8 cellular contexts compared by ENCODE assay signal in genomic region chr3:51385621-51386091, GRCh38. TPM values are rescaled to one million over a fixed set of nuclear protein-coding genes. Genes with fewer than 3 reads are reported as not detected.
DNase-seq lines count a peak whose midpoint lies in the region; ATAC-seq, FAIRE-seq and TF ChIP-seq lines count a peak whose summit lies in the region.

No MANE protein-coding gene starts in this region.

- H3K4me3 Mint-ChIP-seq in activated naive CD4-positive, alpha-beta T cell treated with anti-CD3 and anti-CD28 coated beads for 36 hours: peak overlapping the region; percentile 97

- no peak for ATAC-seq in HepG2
- ATAC-seq in HG02763 (IDR thresholded peaks at IDR 0.05; ENCODE audit: unreplicated experiment): no peak
- ATAC-seq in HG02852 (IDR thresholded peaks at IDR 0.05; ENCODE audit: unreplicated experiment): no peak

- H3K27ac ChIP-seq in angular gyrus (ENCODE audit: low read depth, low read length) (peak overlapping the region; percentile 34), HepG2 (ENCODE audit: extremely low read length, insufficient read depth, low read length) (peak overlapping the region; percentile 55), thyroid gland (peak overlapping the region; percentile 87 to 90 (median 90))

- H3K9me3 ChIP-seq in HepG2 (ENCODE audit: low read length): no peaks in the 10 kb centered on the region
- no peaks in the 10 kb centered on the region for H3K9me3 ChIP-seq in thyroid gland

- H3K36me3 Mint-ChIP-seq in activated naive CD4-positive, alpha-beta T cell treated with anti-CD3 and anti-CD28 coated beads for 36 hours (ENCODE audit: low read depth): peaks cover 29% of the 10 kb centered on the region

- H3K36me3 ChIP-seq in HepG2 (replicated peaks in 1 of 2; ENCODE audit: control insufficient read depth in 1 of 2, insufficient read depth in 2 of 2, low read length in 2 of 2) (peaks cover 4 to 12% of the 10 kb centered on the region in 2 experiments; a peak in 4 of 5 replicates), thyroid gland (peaks cover 20 to 27% of the 10 kb centered on the region in 2 donors)

- H3K79me2 ChIP-seq in HepG2 (ENCODE audit: insufficient read depth, low read length): peaks cover 36% of the 10 kb centered on the region

- no peak for FAIRE-seq in HepG2 (lab: Jason Lieb, UNC)

- H3K4me3 ChIP-seq in HepG2 (replicated peaks in 1 of 3; ENCODE audit: insufficient read depth in 1 of 3, low read depth in 2 of 3, low read length in 3 of 3) (peak overlapping the region; percentile 90 to 95 (median 92)), thyroid gland (replicated peaks in 1 of 3) (peak overlapping the region; percentile 71 to 81 (median 71))

- BruUV-seq in HepG2 (replicated peaks; lab: Mats Ljungman, UMichigan): no TSS peak

- no peaks in the 10 kb centered on the region for H3K27me3 Mint-ChIP-seq in activated naive CD4-positive, alpha-beta T cell treated with anti-CD3 and anti-CD28 coated beads for 36 hours (ENCODE audit: low read depth)

- no peak overlapping the region for H2AFZ ChIP-seq in HepG2 (ENCODE audit: low read length)

- 0% methylated on average over 18 of the region's 18 CpGs for WGBS in HepG2 (ENCODE audit: low lambda C conversion rate)
- WGBS in thyroid gland, 2 donors: 2 to 3% methylated on average over 18 of the region's 18 CpGs

- intact Hi-C loops in activated naive CD4-positive, alpha-beta T cell treated with anti-CD3 and anti-CD28 coated beads for 36 hours (cut with micrococcal nuclease): loop anchor here (1.0 to 10.0 kb wide), 10 partner anchors 115 to 1031 kb away; partner anchors contain the start of genes CYB561D2, DCAF1, DUSP7 and NPRL2
- intact Hi-C loops in HepG2 (cut with micrococcal nuclease; ENCODE audit: unreplicated experiment) (loop anchor here (10.0 kb wide), 1 partner anchor 289 kb away; the partner anchor contains the start of gene TEX264), thyroid gland (cut with DNase I) (loop anchor here (10.0 kb wide), 1 partner anchor 589 kb away; the partner anchor contains the start of genes ABHD14A and ABHD14B)

- POLR2A ChIA-PET in HepG2 (lab: Yijun Ruan, JAX): interaction anchor here (0.6 to 2.2 kb wide), 12 partner anchors 8 to 816 kb away, joined by 3 to 15 read pairs (median 4); partner anchors contain the start of genes DCAF1, HEMK1 and MAPKAPK3

- H3K4me1 Mint-ChIP-seq in activated naive CD4-positive, alpha-beta T cell treated with anti-CD3 and anti-CD28 coated beads for 36 hours (ENCODE audit: low read depth): peaks cover 53% of the 10 kb centered on the region

- TF ChIP-seq CTCF in HepG2 (CRISPR knock-in tag; IDR thresholded peaks at IDR 0.05): no peak
- TF ChIP-seq CTCF in thyroid gland (IDR thresholded peaks at IDR 0.05): no peak

- no peaks in the 10 kb centered on the region; a peak in 1 of 5 replicates for H3K27me3 ChIP-seq in HepG2 (ENCODE audit: control insufficient read depth in 1 of 2, insufficient read depth in 2 of 2, low read length in 2 of 2)
- no peaks in the 10 kb centered on the region for H3K27me3 ChIP-seq in thyroid gland

- CTCF ChIA-PET in activated naive CD4-positive, alpha-beta T cell treated with anti-CD3 and anti-CD28 coated beads for 36 hours (lab: Charles Lee): interaction anchor here (0.7 to 1.9 kb wide), 7 partner anchors 8 to 813 kb away, joined by 3 to 5 read pairs (median 3); partner anchors contain the start of gene MAPKAPK3
- CTCF ChIA-PET in HepG2 (lab: Yijun Ruan, JAX; ENCODE audit: low intra/inter-chr PET ratio, low total read pairs): no interaction called here

- no peak for TF ChIP-seq POLR2A in HepG2 (IDR thresholded peaks at IDR 0.05; ENCODE audit: insufficient read depth in 1 of 2, low read depth in 2 of 2, low read length in 2 of 2)
- TF ChIP-seq POLR2A in thyroid gland (IDR thresholded peaks at IDR 0.05): no peak

- H3K27ac Mint-ChIP-seq in activated naive CD4-positive, alpha-beta T cell treated with anti-CD3 and anti-CD28 coated beads for 36 hours: peak overlapping the region; percentile 93

- in situ Hi-C loops in HepG2 (cut with HindIII; ENCODE audit: extremely low pct_ligation_motif_present, low pct_unique_long_range_greater_than_20kb): no loop called here

- TF ChIP-seq EP300 in HepG2 (IDR thresholded peaks at IDR 0.05; ENCODE audit: low read depth in 2 of 2, low read length in 2 of 2) (no peak), HepG2 (CRISPR knock-in tag; IDR thresholded peaks at IDR 0.05; ENCODE audit: borderline replicate concordance) (no peak)

- H3K4me1 ChIP-seq in HepG2 (ENCODE audit: insufficient read depth, low read length) (peaks cover 57% of the 10 kb centered on the region), thyroid gland (peaks cover 36 to 58% of the 10 kb centered on the region in 2 donors)

- H3K4me2 ChIP-seq in HepG2 (ENCODE audit: low read depth, low read length): peak overlapping the region; percentile 86

- H4K20me1 ChIP-seq in HepG2 (ENCODE audit: insufficient read depth, low read length): peaks cover 8% of the 10 kb centered on the region

- no peak for TF ChIP-seq RAD21 in HepG2 (CRISPR knock-in tag; IDR thresholded peaks at IDR 0.05)

- DNase-seq in activated naive CD4-positive, alpha-beta T cell treated with anti-CD3 and anti-CD28 coated beads for 36 hours: no peak
- no peak for DNase-seq in activated naive CD4-positive, alpha-beta T cell treated with Interleukin-2 at 50 U/mL for 16 hours
- no peak for DNase-seq in HepG2 (ENCODE audit: low spot score)
- no peak for DNase-seq in thyroid gland
- no peak for DNase-seq in stimulated activated CD4-positive, alpha-beta T cell treated with anti-CD3 and anti-CD28 coated beads, Interleukin-12 subunit alpha, Interleukin-12 subunit beta, amount 100 ng/mL, for 4 hours

- H3K9me3 Mint-ChIP-seq in activated naive CD4-positive, alpha-beta T cell treated with anti-CD3 and anti-CD28 coated beads for 36 hours: no peaks in the 10 kb centered on the region

- H3K9ac ChIP-seq in HepG2 (ENCODE audit: insufficient read depth, low read depth, low read length): peak overlapping the region; percentile 86

RNA-seq across cellular contexts. Expression of gene MANF, which starts 0.6 kb away (rescaled TPM):
- total RNA-seq in activated naive CD4-positive, alpha-beta T cell treated with anti-CD3 and anti-CD28 coated beads for 36 hours: 100 to 1,000 TPM in 1 of 2 experiments, 10 to 100 TPM in 1; 91.7 to 108 TPM
- total RNA-seq in HepG2 (2016; rRNA removed; fragmentation: Illumina TruSeq; extraction: Trizol) (111 and 269 TPM in 2 replicates), thyroid gland (100 to 1,000 TPM in 2 of 4 donors, 10 to 100 TPM in 2; 79.7 to 312 (median 189) TPM)
- 69.4 and 76.3 TPM in 2 replicates for total RNA-seq in HepG2 (2016; cell fraction: cytosol; rRNA removed; fragmentation: Illumina TruSeq; extraction: Trizol; ENCODE audit: low read depth)
- 107 and 262 TPM in 2 replicates for total RNA-seq in HepG2 (2016; cell fraction: insoluble cytoplasmic fraction; rRNA removed; fragmentation: Illumina TruSeq; extraction: Trizol)
- 72.9 and 73.6 TPM in 2 replicates for total RNA-seq in HepG2 (2016; cell fraction: membrane; rRNA removed; fragmentation: Illumina TruSeq; extraction: Trizol)
- total RNA-seq in HepG2 (2016; cell fraction: nucleus; rRNA removed; fragmentation: Illumina TruSeq; extraction: Trizol): 161 and 173 TPM in 2 replicates
- 47.6 and 55.4 TPM in 2 replicates for polyA plus RNA-seq in HepG2 (2011; rRNA removed)
- polyA plus RNA-seq in HepG2 (2011; cell fraction: cytosol; rRNA removed): 45.7 and 62.4 TPM in 2 replicates
- 15.5 and 21.5 TPM in 2 replicates for polyA plus RNA-seq in HepG2 (2011; cell fraction: nucleus; rRNA removed)
- 75.8 and 112 TPM in 2 replicates for polyA plus RNA-seq in HepG2 (2012)
- polyA plus RNA-seq in HepG2 (2016; cell fraction: cytosol; fragmentation: Illumina TruSeq; extraction: Trizol; ENCODE audit: low read depth): 49.9 and 54.5 TPM in 2 replicates
- 114 and 115 TPM in 2 replicates for polyA plus RNA-seq in HepG2 (2016; cell fraction: insoluble cytoplasmic fraction; fragmentation: Illumina TruSeq; extraction: Trizol; ENCODE audit: low read depth)
- polyA plus RNA-seq in HepG2 (2016; cell fraction: membrane; fragmentation: Illumina TruSeq; extraction: Trizol; ENCODE audit: low read depth): 56.5 and 56.9 TPM in 2 replicates
- 280 and 295 TPM in 2 replicates for polyA plus RNA-seq in HepG2 (2016; cell fraction: nucleus; fragmentation: Illumina TruSeq; extraction: Trizol; ENCODE audit: insufficient read depth, low read depth)
- polyA minus RNA-seq in HepG2 (2011; rRNA and poly(A)+ RNA removed; ENCODE audit: low replicate concordance): 5.1 and 7.1 TPM in 2 replicates
- 15.4 and 17.7 TPM in 2 replicates for polyA minus RNA-seq in HepG2 (2011; cell fraction: cytosol; rRNA and poly(A)+ RNA removed)
- 16.2 and 19.4 TPM in 2 replicates for polyA minus RNA-seq in HepG2 (2011; cell fraction: nucleus; rRNA and poly(A)+ RNA removed)

RNA-seq across cellular contexts. Expression of gene RBM15B, which starts 5.4 kb away (rescaled TPM):
- 10 to 100 TPM; 12.8 to 13.5 TPM for total RNA-seq in activated naive CD4-positive, alpha-beta T cell treated with anti-CD3 and anti-CD28 coated beads for 36 hours
- total RNA-seq in HepG2 (2016; rRNA removed; fragmentation: Illumina TruSeq; extraction: Trizol) (19.3 and 19.6 TPM in 2 replicates), thyroid gland (10 to 100 TPM; 29.4 to 50.0 (median 38.9) TPM)
- total RNA-seq in HepG2 (2016; cell fraction: cytosol; rRNA removed; fragmentation: Illumina TruSeq; extraction: Trizol; ENCODE audit: low read depth): 4.0 and 4.1 TPM in 2 replicates
- total RNA-seq in HepG2 (2016; cell fraction: insoluble cytoplasmic fraction; rRNA removed; fragmentation: Illumina TruSeq; extraction: Trizol): 15.8 and 19.9 TPM in 2 replicates
- total RNA-seq in HepG2 (2016; cell fraction: membrane; rRNA removed; fragmentation: Illumina TruSeq; extraction: Trizol): 21.6 and 22.6 TPM in 2 replicates
- 15.0 and 17.5 TPM in 2 replicates for total RNA-seq in HepG2 (2016; cell fraction: nucleus; rRNA removed; fragmentation: Illumina TruSeq; extraction: Trizol)
- 8.2 and 8.5 TPM in 2 replicates for polyA plus RNA-seq in HepG2 (2011; rRNA removed)
- polyA plus RNA-seq in HepG2 (2011; cell fraction: cytosol; rRNA removed): 8.8 and 9.8 TPM in 2 replicates
- polyA plus RNA-seq in HepG2 (2011; cell fraction: nucleus; rRNA removed): 10.4 and 11.9 TPM in 2 replicates
- polyA plus RNA-seq in HepG2 (2012): 9.6 and 10.5 TPM in 2 replicates
- polyA plus RNA-seq in HepG2 (2016; cell fraction: cytosol; fragmentation: Illumina TruSeq; extraction: Trizol; ENCODE audit: low read depth): 3.9 and 4.1 TPM in 2 replicates
- polyA plus RNA-seq in HepG2 (2016; cell fraction: insoluble cytoplasmic fraction; fragmentation: Illumina TruSeq; extraction: Trizol; ENCODE audit: low read depth): 20.7 and 23.7 TPM in 2 replicates
- 17.3 and 19.5 TPM in 2 replicates for polyA plus RNA-seq in HepG2 (2016; cell fraction: membrane; fragmentation: Illumina TruSeq; extraction: Trizol; ENCODE audit: low read depth)
- polyA plus RNA-seq in HepG2 (2016; cell fraction: nucleus; fragmentation: Illumina TruSeq; extraction: Trizol; ENCODE audit: insufficient read depth, low read depth): 21.7 and 22.1 TPM in 2 replicates
- polyA minus RNA-seq in HepG2 (2011; rRNA and poly(A)+ RNA removed; ENCODE audit: low replicate concordance): 23.7 and 28.7 TPM in 2 replicates
- 9.1 and 9.2 TPM in 2 replicates for polyA minus RNA-seq in HepG2 (2011; cell fraction: cytosol; rRNA and poly(A)+ RNA removed)
- 30.8 and 31.5 TPM in 2 replicates for polyA minus RNA-seq in HepG2 (2011; cell fraction: nucleus; rRNA and poly(A)+ RNA removed)

Comparison
In these comparisons a context has a peak if more than half of its experiments do, and no peak if none do; other contexts are left out.
1. H3K27ac ChIP-seq: peak in every context shown above with its lines; median percentile 90 in thyroid gland; 55 in HepG2; 34 in angular gyrus.